In the genomic region with DNA sequence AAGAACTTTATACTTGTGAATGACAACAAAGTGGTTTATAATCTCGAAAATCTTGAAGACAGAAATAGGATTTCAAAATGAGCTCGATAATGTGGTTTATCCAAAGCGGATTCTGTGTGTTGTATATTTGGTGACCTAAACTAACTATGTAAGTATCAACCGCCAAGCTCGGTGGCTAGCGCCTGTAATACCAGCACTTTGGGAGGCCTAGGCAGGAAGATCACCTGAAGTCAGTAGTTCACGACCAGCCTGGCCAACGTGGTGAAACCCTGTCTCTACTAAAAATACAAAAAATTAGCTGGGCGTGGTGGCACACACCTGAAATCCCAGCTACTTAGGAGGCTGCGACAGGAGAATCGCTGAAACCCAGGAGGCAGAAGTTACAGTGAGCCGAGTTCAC, we compare ENCODE assay signal across 10 cellular contexts. TPM values are rescaled to one million over a fixed set of nuclear protein-coding genes. Genes with fewer than 3 reads are reported as not detected.
DNase-seq lines count a peak whose midpoint lies in the region; ATAC-seq, FAIRE-seq and TF ChIP-seq lines count a peak whose summit lies in the region.
"Had no signal": no experiment of that assay in that cellular context is flagged by ENCODE, and none has a peak within 500 bp of the region (broad histone marks: within the 10 kb centered on the region; RNA-seq: fewer than 3 reads in every experiment).

No MANE protein-coding gene starts in this region.

- peaks cover 20% of the 10 kb centered on the region for H3K36me3 ChIP-seq in BLaER1
- H3K36me3 ChIP-seq in astrocyte (ENCODE audit: insufficient read depth, low read length), result peaks cover 6% of the 10 kb centered on the region
- H3K36me3 ChIP-seq: uterus had no signal

- H3K4me3 ChIP-seq in BLaER1 (0 out of 2 replicates have a peak overlapping the region, but pooled peaks have one; percentile 88), HFF-Myc (replicated peaks; ENCODE audit: low read depth, low read length) (peak overlapping the region; percentile 69), astrocyte (ENCODE audit: insufficient read depth, low read depth, low read length) (peak overlapping the region; percentile 25)

- ATAC-seq in natural killer cell, result no peak

- peaks cover 43% of the 10 kb centered on the region for H3K4me1 ChIP-seq in BLaER1
- H3K4me1 ChIP-seq in astrocyte (ENCODE audit: insufficient read depth, low read length), result peaks cover 42% of the 10 kb centered on the region

- intact Hi-C loops in natural killer cell (cut with micrococcal nuclease), result loop anchor here (10.0 kb wide), 1 partner anchor 780 kb away; no protein-coding TSS in a partner anchor

- no peak for TF ChIP-seq CTCF in HFF-Myc (IDR thresholded peaks at IDR 0.05; ENCODE audit: low read depth, low read length, missing control alignments)
- no peak for TF ChIP-seq CTCF in astrocyte (IDR thresholded peaks at IDR 0.05; ENCODE audit: insufficient read depth, low read depth, low read length)
- TF ChIP-seq CTCF in natural killer cell (IDR thresholded peaks at IDR 0.05), result no peak

- H3K4me3 Mint-ChIP-seq in astrocyte (ENCODE audit: unreplicated experiment) (peak overlapping the region; percentile 45), natural killer cell (peak overlapping the region; percentile 91)

- H3K4me1 Mint-ChIP-seq in astrocyte (ENCODE audit: low read depth, unreplicated experiment) (peaks cover 35% of the 10 kb centered on the region), natural killer cell (peaks cover 34 to 50% of the 10 kb centered on the region in 2 donors)

- H3K27me3 ChIP-seq in BLaER1, result peaks cover 8% of the 10 kb centered on the region
- no peaks in the 10 kb centered on the region for H3K27me3 ChIP-seq in astrocyte (ENCODE audit: insufficient read depth, low read length)
- H3K27me3 ChIP-seq: uterus had no signal

- H4K20me1 ChIP-seq in BLaER1 (peaks cover 66% of the 10 kb centered on the region), astrocyte (ENCODE audit: insufficient read depth, low read length) (peaks cover 44% of the 10 kb centered on the region)

- H3K27me3 Mint-ChIP-seq in astrocyte (ENCODE audit: low read depth, unreplicated experiment) (no peaks in the 10 kb centered on the region), natural killer cell (ENCODE audit: low read depth in 2 of 2) (no peaks in the 10 kb centered on the region)
- H3K27me3 Mint-ChIP-seq: memory B cell had no signal

- no peak overlapping the region for H2AFZ ChIP-seq in astrocyte (ENCODE audit: low read depth, low read length)

- H3K9me3 ChIP-seq in BLaER1 (no peaks in the 10 kb centered on the region), astrocyte (ENCODE audit: insufficient read depth, low read depth, low read length) (no peaks in the 10 kb centered on the region)
- H3K9me3 ChIP-seq: uterus had no signal

- peaks cover 67% of the 10 kb centered on the region for H3K79me2 ChIP-seq in astrocyte (ENCODE audit: insufficient read depth, low read length)

- H3K4me2 ChIP-seq in BLaER1 (peak overlapping the region; percentile 98), astrocyte (ENCODE audit: low read length) (peak overlapping the region; percentile 93)

- no peak overlapping the region for H3K9ac ChIP-seq in BLaER1
- peak overlapping the region; percentile 97 for H3K9ac ChIP-seq in astrocyte (ENCODE audit: low read length)

- DNase-seq in HFF-Myc (ENCODE audit: extremely low read depth, low read depth) (no peak), astrocyte (ENCODE audit: low read depth) (no peak), natural killer cell (no peak), LoVo (ENCODE audit: low spot score) (no peak), frontal cortex (ENCODE audit: low spot score in 2 of 2) (no peak), NCI-H146 (lab: John Stamatoyannopoulos, UW) (no peak), AG20443 (ENCODE audit: low spot score) (no peak)
- DNase-seq: uterus had no signal

- FAIRE-seq in astrocyte (lab: Jason Lieb, UNC) (no peak), frontal cortex (lab: Jason Lieb, UNC) (no peak)

- no peaks in the 10 kb centered on the region for H3K36me3 Mint-ChIP-seq in astrocyte (ENCODE audit: low read depth, unreplicated experiment)
- H3K36me3 Mint-ChIP-seq in natural killer cell, result no peaks in the 10 kb centered on the region

- no peak overlapping the region for H3K27ac Mint-ChIP-seq in astrocyte (ENCODE audit: unreplicated experiment)
- peak overlapping the region in 1 of 2 donors; percentile 90 for H3K27ac Mint-ChIP-seq in natural killer cell

- no peaks in the 10 kb centered on the region for H3K9me3 Mint-ChIP-seq in astrocyte (ENCODE audit: unreplicated experiment)
- H3K9me3 Mint-ChIP-seq in natural killer cell, result no peaks in the 10 kb centered on the region
- H3K9me3 Mint-ChIP-seq: memory B cell had no signal

- H3K27ac ChIP-seq in BLaER1, result no peak overlapping the region
- H3K27ac ChIP-seq in astrocyte (ENCODE audit: low read depth, low read length), result peak overlapping the region; percentile 3

RNA-seq across cellular contexts. Expression of gene ATP13A3, which starts 2.2 kb away (rescaled TPM):
- 76.3 and 79.2 TPM in 2 replicates for total RNA-seq in astrocyte
- total RNA-seq in natural killer cell, result 10 to 100 TPM; 62.9 to 79.2 (median 64.2) TPM
- 146 TPM for total RNA-seq in frontal cortex

Comparison
In these comparisons a context has a peak if more than half of its experiments do, and no peak if none do; other contexts are left out.
1. H3K4me3 ChIP-seq: peak in every context shown above with its lines; median percentile 88 in BLaER1; 69 in HFF-Myc; 25 in astrocyte.